18 cellular contexts compared by ENCODE assay signal in the genomic region with DNA sequence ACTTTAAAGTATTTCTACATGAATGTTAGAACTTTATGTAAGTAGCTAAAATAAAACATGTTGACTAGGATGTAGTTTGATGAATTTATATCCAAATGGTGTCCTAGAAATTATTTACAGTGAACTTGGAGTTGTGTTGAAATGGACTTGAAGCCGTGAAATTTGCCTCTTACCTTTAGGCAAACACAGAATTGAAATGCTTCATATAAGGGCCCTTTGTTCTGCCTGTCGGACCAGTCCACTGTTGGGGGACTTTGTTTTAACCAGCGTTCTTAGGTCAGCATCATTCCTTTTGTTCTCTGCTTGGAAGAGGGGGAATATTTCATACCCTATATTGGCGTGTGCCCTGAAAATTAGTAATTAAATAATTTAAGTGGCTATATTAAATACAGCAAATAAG.
"Had no signal": no experiment of that assay in that cellular context is flagged by ENCODE, and none has a peak within 500 bp of the region (broad histone marks: within the 10 kb centered on the region; RNA-seq: fewer than 3 reads in every experiment).

No MANE protein-coding gene starts in this region.

- H3K9me3 ChIP-seq: esophagus muscularis mucosa, neutrophil, pancreas, stomach had no signal

- H3K27me3 ChIP-seq: esophagus muscularis mucosa, hepatocyte, neutrophil, pancreas, stomach had no signal

- DNase-seq: activated CD4-positive, alpha-beta T cell treated with anti-CD3 and anti-CD28 coated beads, Interleukin-2, amount 10 ng/mL, durations not matched to agents 7 days and 5 days; activated CD8-positive, alpha-beta memory T cell treated with anti-CD3 and anti-CD28 coated beads for 24 hours; activated CD8-positive, alpha-beta memory T cell treated with anti-CD3 and anti-CD28 coated beads, Interleukin-2, amount 50 U/mL, for 48 hours; activated effector memory CD4-positive, alpha-beta T cell treated with Interleukin-2 at 50 U/mL for 16 hours; activated naive CD4-positive, alpha-beta T cell treated with anti-CD3 and anti-CD28 coated beads, Interleukin-2, amount 10 ng/mL, durations not matched to agents 7 days and 5 days; activated naive CD8-positive, alpha-beta T cell treated with anti-CD3 and anti-CD28 coated beads, Interleukin-2, amount 50 U/mL, for 24 hours; activated T-cell treated with anti-CD3 and anti-CD28 coated beads, Interleukin-2, amount 50 U/mL, for 48 hours; aorta; effector memory CD4-positive, alpha-beta T cell; naive thymus-derived CD8-positive, alpha-beta T cell; pancreas; stomach; T-helper 1 cell; T-helper 9 cell had no signal

- H3K27ac Mint-ChIP-seq: activated CD4-positive, alpha-beta T cell treated with anti-CD3 and anti-CD28 coated beads, Interleukin-2, amount 10 ng/mL, durations not matched to agents 7 days and 5 days; activated naive CD4-positive, alpha-beta T cell treated with anti-CD3 and anti-CD28 coated beads, Interleukin-2, amount 10 ng/mL, durations not matched to agents 7 days and 5 days; activated naive CD8-positive, alpha-beta T cell treated with anti-CD3 and anti-CD28 coated beads, Interleukin-2, amount 50 U/mL, for 24 hours had no signal

- ATAC-seq: activated naive CD8-positive, alpha-beta T cell treated with anti-CD3 and anti-CD28 coated beads, Interleukin-2, amount 50 U/mL, for 24 hours; naive thymus-derived CD8-positive, alpha-beta T cell; pancreas had no signal

- H3K4me3 ChIP-seq: esophagus muscularis mucosa, hepatocyte, pancreas, skin epidermis, stomach had no signal

- H3K4me3 Mint-ChIP-seq: activated CD4-positive, alpha-beta T cell treated with anti-CD3 and anti-CD28 coated beads, Interleukin-2, amount 10 ng/mL, durations not matched to agents 7 days and 5 days; activated naive CD4-positive, alpha-beta T cell treated with anti-CD3 and anti-CD28 coated beads, Interleukin-2, amount 10 ng/mL, durations not matched to agents 7 days and 5 days; activated naive CD8-positive, alpha-beta T cell treated with anti-CD3 and anti-CD28 coated beads, Interleukin-2, amount 50 U/mL, for 24 hours; naive thymus-derived CD8-positive, alpha-beta T cell had no signal

- H3K9me3 Mint-ChIP-seq: activated CD4-positive, alpha-beta T cell treated with anti-CD3 and anti-CD28 coated beads, Interleukin-2, amount 10 ng/mL, durations not matched to agents 7 days and 5 days; activated naive CD4-positive, alpha-beta T cell treated with anti-CD3 and anti-CD28 coated beads, Interleukin-2, amount 10 ng/mL, durations not matched to agents 7 days and 5 days; activated naive CD8-positive, alpha-beta T cell treated with anti-CD3 and anti-CD28 coated beads, Interleukin-2, amount 50 U/mL, for 24 hours had no signal

- H3K36me3 ChIP-seq: pancreas had no signal

- H3K4me2 ChIP-seq: hepatocyte had no signal

- H3K27ac ChIP-seq: esophagus muscularis mucosa, hepatocyte, neutrophil, pancreas, skin epidermis, stomach had no signal

- H2AFZ ChIP-seq: hepatocyte had no signal

- H3K27me3 Mint-ChIP-seq: activated CD4-positive, alpha-beta T cell treated with anti-CD3 and anti-CD28 coated beads, Interleukin-2, amount 10 ng/mL, durations not matched to agents 7 days and 5 days; activated naive CD4-positive, alpha-beta T cell treated with anti-CD3 and anti-CD28 coated beads, Interleukin-2, amount 10 ng/mL, durations not matched to agents 7 days and 5 days; activated naive CD8-positive, alpha-beta T cell treated with anti-CD3 and anti-CD28 coated beads, Interleukin-2, amount 50 U/mL, for 24 hours; naive thymus-derived CD8-positive, alpha-beta T cell had no signal
